1 cellular context compared by ENCODE assay signal in the genomic region with DNA sequence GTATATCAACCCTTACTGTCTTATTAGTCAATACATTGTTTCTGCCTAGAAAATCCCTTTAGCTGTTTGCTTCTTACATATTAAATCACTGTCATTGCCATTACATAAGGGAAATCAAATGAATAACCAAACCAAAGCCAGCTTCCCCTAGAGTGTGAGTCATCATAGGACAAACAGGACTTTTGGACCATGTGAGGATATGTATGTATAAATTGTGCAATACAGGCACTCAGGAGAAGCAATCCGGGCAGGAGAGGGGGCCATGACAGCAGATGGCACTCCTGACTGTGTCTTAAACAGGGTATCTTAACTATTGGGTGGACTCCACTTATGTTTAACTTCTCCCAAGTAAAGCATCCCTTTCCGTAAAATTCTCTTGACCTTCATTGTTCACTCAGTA.
A peak's percentile ranks its signal among the peaks of the same experiment; 100 is the strongest.
TF ChIP-seq lines count a peak whose summit lies in the region.

No MANE protein-coding gene starts in this region.

TF ChIP-seq in HepG2, 621 proteins besides CTCF, POLR2A, EP300 and RAD21 (continued from another document):
- TF ChIP-seq TFDP2 (CRISPR knock-in tag; IDR thresholded peaks at IDR 0.05), result no peak
- TF ChIP-seq MYNN (CRISPR knock-in tag; IDR thresholded peaks at IDR 0.05; ENCODE audit: low read depth), result no peak
- no peak for TF ChIP-seq FOXA1 (IDR thresholded peaks at IDR 0.05)
- TF ChIP-seq FOXA1 (CRISPR knock-in tag; IDR thresholded peaks at IDR 0.05), result peak; percentile 71
- no peak for TF ChIP-seq NRL (CRISPR knock-in tag; IDR thresholded peaks at IDR 0.05; ENCODE audit: borderline replicate concordance)
- TF ChIP-seq CEBPG (CRISPR knock-in tag; IDR thresholded peaks at IDR 0.05), result peak; percentile 95
- peak; percentile 53; the same call in 1 of the 2 replicates for TF ChIP-seq AHDC1 (CRISPR knock-in tag; IDR thresholded peaks at IDR 0.05; ENCODE audit: borderline replicate concordance)
- no peak for TF ChIP-seq ZFP62 (CRISPR knock-in tag; IDR thresholded peaks at IDR 0.05)
- 0 out of 2 replicates have a peak, but pooled peaks have one; percentile 17 for TF ChIP-seq THAP11 (CRISPR knock-in tag; IDR thresholded peaks at IDR 0.05)
TF ChIP-seq in HepG2: peak in this region for 56.
